In the genomic region with DNA sequence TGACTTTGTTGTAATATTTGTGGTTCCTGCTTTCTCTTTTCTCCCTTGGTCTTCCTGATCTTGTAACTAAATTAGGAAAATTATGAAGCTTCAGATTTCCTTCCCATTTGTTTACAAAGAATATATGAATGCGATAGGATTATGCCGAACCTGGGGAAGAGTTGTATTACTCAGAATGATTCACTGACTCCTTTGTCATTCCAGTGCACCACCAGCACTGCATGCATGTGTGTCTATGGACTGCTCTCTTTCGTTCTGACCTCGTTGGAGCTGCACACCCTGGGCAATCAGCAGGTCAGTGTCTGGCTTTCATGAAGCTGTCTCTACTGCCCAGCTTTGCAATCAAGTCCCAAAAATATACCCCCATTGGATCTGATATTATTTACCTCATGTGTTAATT, we compare ENCODE assay signal across 17 cellular contexts. TPM values are rescaled to one million over a fixed set of nuclear protein-coding genes. Genes with fewer than 3 reads are reported as not detected.
DNase-seq lines count a peak whose midpoint lies in the region; ATAC-seq and TF ChIP-seq lines count a peak whose summit lies in the region.
"Had no signal": no experiment of that assay in that cellular context is flagged by ENCODE, and none has a peak within 500 bp of the region (broad histone marks: within the 10 kb centered on the region; RNA-seq: fewer than 3 reads in every experiment).

No MANE protein-coding gene starts in this region.

- no peaks in the 10 kb centered on the region for H3K9me3 Mint-ChIP-seq in T-helper 2 cell treated with Interferon-gamma antibody and Interleukin-4, amounts not matched to agents 5 μg/mL and 100 μg/mL, for 36 hours
- H3K9me3 Mint-ChIP-seq in immature natural killer cell = no peaks in the 10 kb centered on the region
- H3K9me3 Mint-ChIP-seq: H9 had no signal

- no peaks in the 10 kb centered on the region for H3K27me3 ChIP-seq in SJSA1 (replicated peaks)

- DNase-seq in HFF-Myc (ENCODE audit: extremely low read depth, low read depth) = peak; percentile 16
- peak; percentile 19 to 47 for DNase-seq in SJSA1 (ENCODE audit: low read depth in 1 of 2, low spot score in 2 of 2)
- DNase-seq in skeletal muscle cell (ENCODE audit: low read depth) = peak; percentile 24
- no peak for DNase-seq in T-helper 2 cell treated with Interferon-gamma antibody and Interleukin-4, amounts not matched to agents 5 μg/mL and 100 μg/mL, for 36 hours (ENCODE audit: low spot score)
- DNase-seq in SKM-1 (lab: John Stamatoyannopoulos, UW; ENCODE audit: unreplicated experiment) = no peak
- no peak for DNase-seq in activated CD4-positive, CD25-positive, alpha-beta regulatory T cell (lab: John Stamatoyannopoulos, UW)
- no peak for DNase-seq in immature natural killer cell
- DNase-seq: activated CD8-positive, alpha-beta T cell treated with anti-CD3 and anti-CD28 coated beads, Interleukin-2, amount 10 ng/mL, durations not matched to agents 7 days and 5 days; activated gamma-delta T cell; caudate nucleus; COR-L47; H9; MM.1S; NCI-H774; SHP77 had no signal

- peaks cover 63% of the 10 kb centered on the region for H3K36me3 Mint-ChIP-seq in T-helper 2 cell treated with Interferon-gamma antibody and Interleukin-4, amounts not matched to agents 5 μg/mL and 100 μg/mL, for 36 hours (ENCODE audit: low read depth)
- H3K36me3 Mint-ChIP-seq in immature natural killer cell = peaks cover 33 to 57% (median 42%) of the 10 kb centered on the region in 3 donors

- H3K4me3 ChIP-seq in HFF-Myc (replicated peaks; ENCODE audit: low read depth, low read length) (no peak overlapping the region), SJSA1 (no peak overlapping the region), skeletal muscle cell (ENCODE audit: low read depth, low read length) (no peak overlapping the region)
- H3K4me3 ChIP-seq: smooth muscle cell had no signal

- ATAC-seq in esophagus mucosa = peak; percentile 78
- ATAC-seq: activated CD8-positive, alpha-beta T cell treated with anti-CD3 and anti-CD28 coated beads, Interleukin-2, amount 10 ng/mL, durations not matched to agents 7 days and 5 days had no signal

- H3K27ac ChIP-seq in SJSA1 = no peak overlapping the region

- no peak for TF ChIP-seq CTCF in HFF-Myc (IDR thresholded peaks at IDR 0.05; ENCODE audit: low read depth, low read length, missing control alignments)

- no peaks in the 10 kb centered on the region for H3K9me3 ChIP-seq in SJSA1 (replicated peaks)

- H3K27me3 Mint-ChIP-seq in T-helper 2 cell treated with Interferon-gamma antibody and Interleukin-4, amounts not matched to agents 5 μg/mL and 100 μg/mL, for 36 hours (ENCODE audit: low read depth) = no peaks in the 10 kb centered on the region
- H3K27me3 Mint-ChIP-seq in immature natural killer cell (ENCODE audit: low read depth in 3 of 3) = no peaks in the 10 kb centered on the region

- H3K36me3 ChIP-seq in SJSA1 = peaks cover 89% of the 10 kb centered on the region

- H3K4me3 Mint-ChIP-seq in T-helper 2 cell treated with Interferon-gamma antibody and Interleukin-4, amounts not matched to agents 5 μg/mL and 100 μg/mL, for 36 hours = no peak overlapping the region
- no peak overlapping the region for H3K4me3 Mint-ChIP-seq in immature natural killer cell
- H3K4me3 Mint-ChIP-seq: activated CD8-positive, alpha-beta T cell treated with anti-CD3 and anti-CD28 coated beads, Interleukin-2, amount 10 ng/mL, durations not matched to agents 7 days and 5 days; H9 had no signal

- H3K27ac Mint-ChIP-seq in T-helper 2 cell treated with Interferon-gamma antibody and Interleukin-4, amounts not matched to agents 5 μg/mL and 100 μg/mL, for 36 hours = no peak overlapping the region
- peak overlapping the region in 1 of 6 donors; percentile 52 for H3K27ac Mint-ChIP-seq in immature natural killer cell
- H3K27ac Mint-ChIP-seq: activated CD8-positive, alpha-beta T cell treated with anti-CD3 and anti-CD28 coated beads, Interleukin-2, amount 10 ng/mL, durations not matched to agents 7 days and 5 days had no signal

- no peaks in the 10 kb centered on the region for H3K4me1 Mint-ChIP-seq in T-helper 2 cell treated with Interferon-gamma antibody and Interleukin-4, amounts not matched to agents 5 μg/mL and 100 μg/mL, for 36 hours (ENCODE audit: low read depth)
- H3K4me1 Mint-ChIP-seq in immature natural killer cell = no peaks in the 10 kb centered on the region
- H3K4me1 Mint-ChIP-seq: H9 had no signal

- peaks cover 23% of the 10 kb centered on the region for H3K4me1 ChIP-seq in SJSA1 (replicated peaks)

RNA-seq across cellular contexts. Expression of gene NUP188, which starts 25.5 kb away (rescaled TPM):
- total RNA-seq in SJSA1 (2014; rRNA removed; shearing (Covaris generic)) = 32.3 and 76.3 TPM in 2 replicates
- 43.5 TPM for total RNA-seq in esophagus mucosa
- 10 to 100 TPM; 12.2 to 31.8 (median 18.6) TPM for polyA plus RNA-seq in immature natural killer cell

RNA-seq across cellular contexts. Expression of gene DOLK, which starts 25.6 kb away (rescaled TPM):
- total RNA-seq in SJSA1 (2014; rRNA removed; shearing (Covaris generic)) = 26.6 and 31.6 TPM in 2 replicates
- total RNA-seq in esophagus mucosa = 9.2 TPM
- polyA plus RNA-seq in immature natural killer cell = 10 to 100 TPM in 1 of 3 donors, 1 to 10 TPM in 2; 9.5 to 18.0 (median 10.0) TPM

RNA-seq across cellular contexts. Expression of gene PHYHD1, which starts 52.2 kb away (rescaled TPM):
- not detected in 2 replicates for total RNA-seq in SJSA1 (2014; rRNA removed; shearing (Covaris generic))
- total RNA-seq in esophagus mucosa = 12.4 TPM
- 1 to 10 TPM; 2.7 to 7.1 (median 4.1) TPM for polyA plus RNA-seq in immature natural killer cell

RNA-seq across cellular contexts. Expression of gene SH3GLB2, which starts 55.2 kb away (rescaled TPM):
- total RNA-seq in SJSA1 (2014; rRNA removed; shearing (Covaris generic)) = 25.6 and 39.9 TPM in 2 replicates
- total RNA-seq in esophagus mucosa = 101 TPM
- polyA plus RNA-seq in immature natural killer cell = 10 to 100 TPM; 20.4 to 42.2 (median 24.1) TPM

Comparison
In these comparisons a context has a peak if more than half of its experiments do, and no peak if none do; other contexts are left out.
1. DNase-seq: peak in HFF-Myc (single experiment), SJSA1 (2 of 2) and skeletal muscle cell (single experiment); none in T-helper 2 cell treated with Interferon-gamma antibody and Interleukin-4, amounts not matched to agents 5 μg/mL and 100 μg/mL, for 36 hours (single experiment), SKM-1 (single experiment), activated CD4-positive, CD25-positive, alpha-beta regulatory T cell (0 of 4) and immature natural killer cell (0 of 3).
2. RNA of gene PHYHD1, which starts 52.2 kb away (total RNA-seq): 12.4 TPM in esophagus mucosa (single experiment); not detected in SJSA1; every median in the first group is over 10 times any median in the second.